Comparison of ENCODE assay signal across 8 cellular contexts in the genomic region with DNA sequence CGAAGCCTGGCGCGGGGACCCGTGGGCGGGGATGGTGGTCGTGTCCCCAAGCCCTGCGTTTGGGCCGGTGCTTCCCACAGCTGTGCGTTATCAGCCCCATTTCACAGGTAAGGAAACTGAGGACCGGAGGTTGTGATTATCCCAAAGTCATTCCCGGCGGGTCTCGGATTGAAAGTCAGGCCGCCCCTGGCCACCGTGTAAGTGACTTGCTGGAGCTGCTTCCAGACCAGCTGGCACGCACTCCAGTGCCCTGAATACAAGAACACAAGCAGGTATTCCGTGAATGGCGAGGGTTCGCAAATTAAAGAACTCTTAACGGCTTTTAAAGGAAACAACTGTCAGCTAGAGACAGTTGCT. TPM values are rescaled to one million over a fixed set of nuclear protein-coding genes. Genes with fewer than 3 reads are reported as not detected.
DNase-seq lines count a peak whose midpoint lies in the region; ATAC-seq and TF ChIP-seq lines count a peak whose summit lies in the region.

No MANE protein-coding gene starts in this region.

- H3K79me2 ChIP-seq in DOHH2 (ENCODE audit: control insufficient read depth, low read length) = peaks cover 49% of the 10 kb centered on the region
- H3K79me2 ChIP-seq in mammary epithelial cell (ENCODE audit: insufficient read depth, low read length) = peaks cover 42% of the 10 kb centered on the region

- H3K36me3 ChIP-seq in DOHH2 (ENCODE audit: control insufficient read depth, low read length) (peaks cover 6% of the 10 kb centered on the region), mammary epithelial cell (ENCODE audit: insufficient read depth, low read length) (no peaks in the 10 kb centered on the region), liver (ENCODE audit: control insufficient read depth in 4 of 4, insufficient read depth in 3 of 4, low read depth in 1 of 4, low read length in 3 of 4) (peaks cover 0 to under 1% (median 0%) of the 10 kb centered on the region in 4 donors), thymus (ENCODE audit: control insufficient read depth, insufficient read depth) (no peaks in the 10 kb centered on the region)

- peak; percentile 22 for DNase-seq in LHCN-M2 (ENCODE audit: low read depth)
- peak; percentile 12 for DNase-seq in mammary epithelial cell
- DNase-seq in NCI-H2196 (lab: John Stamatoyannopoulos, UW; ENCODE audit: unreplicated experiment) = no peak

- H3K4me2 ChIP-seq in DOHH2 (ENCODE audit: low read length) (peak overlapping the region; percentile 88), mammary epithelial cell (ENCODE audit: insufficient read depth, low read depth, low read length) (peak overlapping the region; percentile 84)

- CTCF ChIA-PET in mammary epithelial cell (lab: Charles Lee; ENCODE audit: low non-redundant PET) = interaction anchor here (0.6 to 0.7 kb wide), 3 partner anchors 47 to 215 kb away, joined by 3 to 4 read pairs (median 3); no protein-coding TSS in a partner anchor

- TF ChIP-seq RAD21 in liver (IDR thresholded peaks at IDR 0.05) = no peak

- peak overlapping the region; percentile 85 for H3K9ac ChIP-seq in mammary epithelial cell (ENCODE audit: insufficient read depth, low read length)
- peak overlapping the region; percentile 75 to 93 for H3K9ac ChIP-seq in liver (ENCODE audit: low read depth in 1 of 2, low read length in 2 of 2)

- H3K4me3 ChIP-seq in DOHH2 (ENCODE audit: low read length) (peak overlapping the region; percentile 92), mammary epithelial cell (replicated peaks in 1 of 3; ENCODE audit: insufficient read depth in 1 of 3, low read depth in 2 of 3, low read length in 3 of 3) (peak overlapping the region; percentile 55 to 93 (median 80)), liver (ENCODE audit: low read depth in 1 of 3, low read length in 3 of 3) (peak overlapping the region; percentile 57 to 92 (median 89)), thymus (ENCODE audit: low read length) (peak overlapping the region; percentile 99)

- H3K9me3 ChIP-seq in DOHH2 (ENCODE audit: control insufficient read depth, insufficient read depth, low read length) (no peaks in the 10 kb centered on the region), mammary epithelial cell (replicated peaks; ENCODE audit: insufficient read depth, low read length) (no peaks in the 10 kb centered on the region), liver (ENCODE audit: control insufficient read depth in 4 of 4, low read length in 3 of 4) (no peaks in the 10 kb centered on the region), thymus (ENCODE audit: control insufficient read depth) (no peaks in the 10 kb centered on the region)

- H3K4me1 ChIP-seq in DOHH2 (ENCODE audit: control insufficient read depth, low read length) = peaks cover 26% of the 10 kb centered on the region
- peaks cover 14% of the 10 kb centered on the region for H3K4me1 ChIP-seq in mammary epithelial cell (ENCODE audit: insufficient read depth, low read length)
- peaks cover 0 to 21% (median 9%) of the 10 kb centered on the region in 4 donors for H3K4me1 ChIP-seq in liver (ENCODE audit: control insufficient read depth in 4 of 4, insufficient read depth in 4 of 4, low read length in 3 of 4)
- H3K4me1 ChIP-seq in thymus (ENCODE audit: control insufficient read depth, insufficient read depth, low read length) = no peaks in the 10 kb centered on the region

- intact Hi-C loops in mammary epithelial cell (cut with micrococcal nuclease) = loop anchor here (1.0 to 5.0 kb wide), 3 partner anchors 46 to 184 kb away; no protein-coding TSS in a partner anchor

- peak overlapping the region; percentile 54 for H3K27ac ChIP-seq in DOHH2 (ENCODE audit: low read depth, low read length)
- H3K27ac ChIP-seq in mammary epithelial cell (ENCODE audit: insufficient read depth, low read depth, low read length) = peak overlapping the region; percentile 90
- peak overlapping the region; percentile 90 for H3K27ac ChIP-seq in liver (ENCODE audit: low read depth in 1 of 2, low read length in 2 of 2)
- peak overlapping the region; percentile 95 for H3K27ac ChIP-seq in thymus (ENCODE audit: low read depth)

- no peak for TF ChIP-seq CTCF in DOHH2 (IDR thresholded peaks at IDR 0.05; ENCODE audit: low read depth, low read length, poor library complexity, severe bottlenecking)
- TF ChIP-seq CTCF in mammary epithelial cell (conservative IDR thresholded peaks at IDR 0.05 in 1 of 2, IDR thresholded peaks at IDR 0.05 in 1 of 2; ENCODE audit: extremely low read depth in 1 of 2, insufficient read depth in 1 of 2, low read depth in 1 of 2, low read length in 2 of 2) = no peak
- no peak for TF ChIP-seq CTCF in liver (IDR thresholded peaks at IDR 0.05; ENCODE audit: low read depth, low read length, missing input control)

- in situ Hi-C loops in mammary epithelial cell (cut with MboI; ENCODE audit: low sequenced_read_pairs in 2 of 2) = no loop called here

- H3F3A ChIP-seq in DOHH2 (ENCODE audit: control insufficient read depth, insufficient read depth) = peaks cover 6% of the 10 kb centered on the region; the same call in 1 of the 2 replicates

- no peaks in the 10 kb centered on the region for H3K9me2 ChIP-seq in DOHH2 (replicated peaks; ENCODE audit: control insufficient read depth, low read length)

- H3K27me3 ChIP-seq in DOHH2 (ENCODE audit: control insufficient read depth, low read length) = no peaks in the 10 kb centered on the region
- no peaks in the 10 kb centered on the region for H3K27me3 ChIP-seq in mammary epithelial cell (ENCODE audit: insufficient read depth, low read length)
- no peaks in the 10 kb centered on the region for H3K27me3 ChIP-seq in liver (ENCODE audit: control insufficient read depth in 4 of 4, insufficient read depth in 4 of 4, low read length in 3 of 4)
- no peaks in the 10 kb centered on the region for H3K27me3 ChIP-seq in thymus (ENCODE audit: control insufficient read depth, insufficient read depth)

- 22% methylated on average over 4 of the region's 20 CpGs for WGBS in mammary epithelial cell (ENCODE audit: low coverage, missing lambda C conversion rate)
- WGBS in liver = 1% methylated on average over 20 of the region's 20 CpGs
- 1% methylated on average over 20 of the region's 20 CpGs for WGBS in thymus

- BruUV-seq in mammary epithelial cell (replicated peaks; lab: Mats Ljungman, UMichigan) = TSS peak; percentile 68

- H4K20me1 ChIP-seq in DOHH2 (ENCODE audit: control insufficient read depth, insufficient read depth, low read depth, low read length) (no peaks in the 10 kb centered on the region), mammary epithelial cell (ENCODE audit: insufficient read depth, low read length) (no peaks in the 10 kb centered on the region)

- H2AFZ ChIP-seq in mammary epithelial cell (ENCODE audit: low read depth, low read length) = peak overlapping the region; percentile 94

- peak; percentile 12 for ATAC-seq in GM21381 (IDR thresholded peaks at IDR 0.05; ENCODE audit: unreplicated experiment)
- no peak for ATAC-seq in HG03045 (IDR thresholded peaks at IDR 0.05; ENCODE audit: unreplicated experiment)

- dilution Hi-C loops in mammary epithelial cell (cut with HindIII; ENCODE audit: low sequenced_read_pairs) = no loop called here

TF ChIP-seq in liver, 16 proteins besides CTCF, POLR2A, EP300 and RAD21:
- TF ChIP-seq TAF1 (conservative IDR thresholded peaks at IDR 0.05) (no peak), HNF4A (conservative IDR thresholded peaks at IDR 0.05) (no peak), NR2F2 (IDR thresholded peaks at IDR 0.05) (no peak), FOXA1 (IDR thresholded peaks at IDR 0.05) (no peak), GABPA (IDR thresholded peaks at IDR 0.05 in 1 of 2, conservative IDR thresholded peaks at IDR 0.05 in 1 of 2) (no peak), JUND (IDR thresholded peaks at IDR 0.05) (no peak)

RNA-seq across cellular contexts. Expression of a gene that starts 0.7 kb away (rescaled TPM):
- 21.1 and 27.1 TPM in 2 replicates for total RNA-seq in LHCN-M2 (2014; rRNA removed)
- polyA plus RNA-seq in LHCN-M2 (2012) = 5.2 TPM
- 10 to 100 TPM; 22.0 to 23.9 TPM for total RNA-seq in mammary epithelial cell
- 7.5 TPM for polyA plus RNA-seq in mammary epithelial cell
- 24.3 TPM for polyA minus RNA-seq in mammary epithelial cell
- 10 to 100 TPM; 14.7 to 34.9 TPM for total RNA-seq in liver
- 10 to 100 TPM in 1 of 2 donors, 1 to 10 TPM in 1; 7.9 to 12.2 TPM for polyA plus RNA-seq in liver
- 12.0 TPM for polyA plus RNA-seq in thymus

RNA-seq across cellular contexts. Expression of a gene that starts 46.5 kb away (rescaled TPM):
- total RNA-seq in LHCN-M2 (2014; rRNA removed) (40.2 and 44.8 TPM in 2 replicates), mammary epithelial cell (10 to 100 TPM; 14.5 to 28.6 TPM), liver (10 to 100 TPM; 16.8 to 44.0 TPM)
- 10.4 TPM for polyA plus RNA-seq in LHCN-M2 (2012)
- polyA plus RNA-seq in mammary epithelial cell (22.5 TPM), liver (10 to 100 TPM; 17.6 to 46.5 TPM), thymus (131 TPM)
- 28.6 TPM for polyA minus RNA-seq in mammary epithelial cell
